In genomic region chr12:6295187-6295811, GRCh38 we compare ENCODE assay signal across 10 cellular contexts. TPM values are rescaled to one million over a fixed set of nuclear protein-coding genes. Genes with fewer than 3 reads are reported as not detected.
DNase-seq lines count a peak whose midpoint lies in the region; ATAC-seq and TF ChIP-seq lines count a peak whose summit lies in the region.
"Had no signal": no experiment of that assay in that cellular context is flagged by ENCODE, and none has a peak within 500 bp of the region (broad histone marks: within the 10 kb centered on the region; RNA-seq: fewer than 3 reads in every experiment).

No MANE protein-coding gene starts in this region.

- H3K36me3 Mint-ChIP-seq in H9 (ENCODE audit: insufficient read depth in 1 of 3, low read depth in 3 of 3) (peaks cover 0 to 9% (median 3%) of the 10 kb centered on the region in 3 experiments; a peak in 5 of 7 replicates), T-cell (no peaks in the 10 kb centered on the region)

- H3K4me1 Mint-ChIP-seq in H9 (peaks cover 13% of the 10 kb centered on the region in 2 experiments), T-cell (peaks cover 0 to 2% (median 0%) of the 10 kb centered on the region in 3 donors)

- H3K4me2 ChIP-seq in H9 (ENCODE audit: insufficient read depth, insufficient read length, low read length), result no peak overlapping the region

- POLR2A ChIA-PET in T-cell (lab: Charles Lee), result no interaction called here

- no peak overlapping the region for H3K18ac ChIP-seq in H9 (ENCODE audit: insufficient read length, low read depth, low read length)

- H3K4ac ChIP-seq in H9 (ENCODE audit: low read depth, low read length), result peak overlapping the region; percentile 59; the same call in 1 of the 2 replicates

- H3K27ac Mint-ChIP-seq in H9 (peak overlapping the region in 2 of 3 experiments; percentile 2 to 56; a peak in 3 of 7 replicates), T-cell (no peak overlapping the region)

- no peaks in the 10 kb centered on the region for H3K9me3 ChIP-seq in H9 (ENCODE audit: control insufficient read depth, low read depth, low read length)

- H3K27me3 ChIP-seq in H9 (ENCODE audit: insufficient read depth, low read length), result no peaks in the 10 kb centered on the region
- H3K27me3 ChIP-seq in foreskin keratinocyte, result no peaks in the 10 kb centered on the region

- H2AK5ac ChIP-seq in H9 (ENCODE audit: insufficient read length, low read length), result no peak overlapping the region

- peak overlapping the region; percentile 85 for H2BK120ac ChIP-seq in H9 (ENCODE audit: low read depth, low read length, poor library complexity, severe bottlenecking)

- H3K9me3 Mint-ChIP-seq in H9 (peaks cover 10 to 11% of the 10 kb centered on the region in 2 experiments), T-cell (no peaks in the 10 kb centered on the region)

- no peak overlapping the region for H3K27ac ChIP-seq in H9 (ENCODE audit: insufficient read length, low read depth, low read length)
- H3K27ac ChIP-seq in foreskin keratinocyte, result peak overlapping the region; percentile 70
- H3K27ac ChIP-seq: VCaP had no signal

- H2AFZ ChIP-seq in H9 (ENCODE audit: low read length), result no peak overlapping the region

- H4K20me1 ChIP-seq in H9 (ENCODE audit: control insufficient read depth, insufficient read depth, insufficient read length), result no peaks in the 10 kb centered on the region

- H2BK12ac ChIP-seq in H9 (ENCODE audit: insufficient read length, low read depth, low read length), result no peak overlapping the region

- H3K27me3 Mint-ChIP-seq in H9 (ENCODE audit: low read depth) (no peaks in the 10 kb centered on the region), T-cell (peaks cover 3 to 11% of the 10 kb centered on the region in 2 donors)

- H3K23me2 ChIP-seq in H9 (ENCODE audit: insufficient read length, low read depth, low read length, poor library complexity, severe bottlenecking), result no peaks in the 10 kb centered on the region

- TF ChIP-seq CTCF in H9 (conservative IDR thresholded peaks at IDR 0.05), result no peak
- no peak for TF ChIP-seq CTCF in foreskin keratinocyte (conservative IDR thresholded peaks at IDR 0.05)

- H3K79me1 ChIP-seq in H9 (ENCODE audit: insufficient read depth, low read depth, low read length, poor library complexity, severe bottlenecking), result no peaks in the 10 kb centered on the region

- no peak overlapping the region for H4K8ac ChIP-seq in H9 (replicated peaks; ENCODE audit: insufficient read length, low read depth, low read length)

- H3K79me2 ChIP-seq in H9 (ENCODE audit: insufficient read depth, low read length), result no peaks in the 10 kb centered on the region

- ATAC-seq in foreskin keratinocyte (peak; percentile 96), sciatic nerve (peak; percentile 57), HG02938 (IDR thresholded peaks at IDR 0.05; ENCODE audit: unreplicated experiment) (no peak), T-cell (replicated peaks in 1 of 4) (no peak)

- H3K23ac ChIP-seq in H9 (ENCODE audit: insufficient read length, low read depth, low read length), result no peak overlapping the region

- intact Hi-C loops in sciatic nerve (cut with DNase I), result no loop called here

- no peak overlapping the region for H3K9ac ChIP-seq in H9 (ENCODE audit: extremely low read depth, insufficient read length, low read length)

- H3K4me3 Mint-ChIP-seq in H9, result no peak overlapping the region
- no peak overlapping the region for H3K4me3 Mint-ChIP-seq in T-cell

- H3K56ac ChIP-seq in H9 (ENCODE audit: insufficient read length, low read depth, low read length), result no peak overlapping the region

- no peak overlapping the region for H4K5ac ChIP-seq in H9 (ENCODE audit: insufficient read length, low read depth, low read length)

- no peak overlapping the region for H2BK15ac ChIP-seq in H9 (ENCODE audit: low read depth, low read length)

- DNase-seq in H9 (no peak), RKO (ENCODE audit: low spot score) (peak; percentile 63), foreskin keratinocyte (peak; percentile 85 to 94), sciatic nerve (ENCODE audit: low spot score) (no peak), T-cell (no peak), Ammon's horn (ENCODE audit: low spot score) (no peak)
- DNase-seq in stimulated activated CD4-positive, alpha-beta T cell treated with anti-CD3 and anti-CD28 coated beads, Interleukin-2, amount 100 ng/mL, for 48 hours, result no peak

- no peak overlapping the region for H2BK5ac ChIP-seq in H9 (ENCODE audit: insufficient read length, low read length)

- no peak overlapping the region for H4K91ac ChIP-seq in H9 (ENCODE audit: insufficient read length, low read depth, low read length)

- CTCF ChIA-PET in T-cell (lab: Charles Lee), result no interaction called here

- no peak overlapping the region for H3K14ac ChIP-seq in H9 (ENCODE audit: insufficient read depth, low read length)

- H3K4me1 ChIP-seq in H9 (ENCODE audit: insufficient read depth, low read length) (no peaks in the 10 kb centered on the region; the same call in 1 of the 2 replicates), foreskin keratinocyte (peaks cover 19% of the 10 kb centered on the region)

- WGBS in H9 (ENCODE audit: extremely low coverage, insufficient read length, low lambda C conversion rate), result no CpG with 5 or more reads among the region's 5 CpGs

- peak overlapping the region; percentile 60 for H3T11ph ChIP-seq in H9 (ENCODE audit: low read length)

- no peak overlapping the region for H2BK20ac ChIP-seq in H9 (ENCODE audit: low read depth, low read length, poor library complexity, severe bottlenecking)

RNA-seq across cellular contexts. Expression of gene PLEKHG6, which starts 15.2 kb away (rescaled TPM):
- total RNA-seq in H9 (2021) (17.7 and 20.0 TPM in 2 replicates), foreskin keratinocyte (3.3 and 4.5 TPM in 2 replicates), sciatic nerve (5.2 TPM), T-cell (under 1 TPM in 2 of 5 donors, not detected in 3; 0.13 to 0.38 TPM)
- 3.5 and 3.6 TPM in 2 replicates for polyA plus RNA-seq in foreskin keratinocyte
- polyA plus RNA-seq: neural cell had no signal

RNA-seq across cellular contexts. Expression of gene TNFRSF1A, which starts 46.6 kb away (rescaled TPM):
- total RNA-seq in H9 (2021), result 55.9 and 59.9 TPM in 2 replicates
- 125 and 135 TPM in 2 replicates for total RNA-seq in foreskin keratinocyte
- 113 TPM in 2 replicates for polyA plus RNA-seq in foreskin keratinocyte
- 215 TPM for total RNA-seq in sciatic nerve
- 10 to 100 TPM; 32.3 to 88.0 (median 86.5) TPM for total RNA-seq in T-cell

Comparison
In these comparisons a context has a peak if more than half of its experiments do, and no peak if none do; other contexts are left out.
1. DNase-seq: peak in RKO (single experiment) and foreskin keratinocyte (2 of 2); none in H9 (single experiment), sciatic nerve (single experiment), T-cell (0 of 34), Ammon's horn (single experiment) and stimulated activated CD4-positive, alpha-beta T cell treated with anti-CD3 and anti-CD28 coated beads, Interleukin-2, amount 100 ng/mL, for 48 hours (0 of 2).
2. H3K27ac Mint-ChIP-seq: peak in H9 (2 of 3); none in T-cell (0 of 2).
3. ATAC-seq: peak in foreskin keratinocyte (single experiment) and sciatic nerve (single experiment); none in HG02938 (single experiment) and T-cell (0 of 4).